In the genomic region with DNA sequence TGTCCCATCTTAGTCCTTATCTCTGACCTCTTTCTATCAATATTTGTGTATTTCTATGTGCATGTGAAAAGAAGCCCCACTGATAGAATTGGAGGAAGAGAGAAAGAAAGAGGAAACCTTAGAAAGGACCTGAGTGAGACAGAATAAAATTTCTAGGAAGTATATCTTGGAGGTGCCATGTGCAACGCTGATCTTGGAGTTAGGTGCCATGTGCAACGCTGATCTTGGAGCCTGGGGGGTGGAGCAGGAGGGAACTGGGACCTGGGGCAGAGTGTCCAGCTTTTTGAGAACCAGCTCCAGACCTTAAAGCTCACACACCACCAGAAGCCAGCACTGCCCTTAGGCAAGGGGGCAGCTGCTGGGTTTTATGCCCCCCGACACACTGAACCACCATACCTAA, we compare ENCODE assay signal across 8 cellular contexts.
"Had no signal": no experiment of that assay in that cellular context is flagged by ENCODE, and none has a peak within 500 bp of the region (broad histone marks: within the 10 kb centered on the region; RNA-seq: fewer than 3 reads in every experiment).

No MANE protein-coding gene starts in this region.

- H3K4me3 ChIP-seq: GM12878 had no signal

- ATAC-seq: GM12878 had no signal

- FAIRE-seq: G401.6, GM12878, GM12891, GM12892, GM18507, GM19239 had no signal

- DNase-seq: GDM1, GF-D8 had no signal
